ENCODE assay signal across 13 cellular contexts in the genomic region with DNA sequence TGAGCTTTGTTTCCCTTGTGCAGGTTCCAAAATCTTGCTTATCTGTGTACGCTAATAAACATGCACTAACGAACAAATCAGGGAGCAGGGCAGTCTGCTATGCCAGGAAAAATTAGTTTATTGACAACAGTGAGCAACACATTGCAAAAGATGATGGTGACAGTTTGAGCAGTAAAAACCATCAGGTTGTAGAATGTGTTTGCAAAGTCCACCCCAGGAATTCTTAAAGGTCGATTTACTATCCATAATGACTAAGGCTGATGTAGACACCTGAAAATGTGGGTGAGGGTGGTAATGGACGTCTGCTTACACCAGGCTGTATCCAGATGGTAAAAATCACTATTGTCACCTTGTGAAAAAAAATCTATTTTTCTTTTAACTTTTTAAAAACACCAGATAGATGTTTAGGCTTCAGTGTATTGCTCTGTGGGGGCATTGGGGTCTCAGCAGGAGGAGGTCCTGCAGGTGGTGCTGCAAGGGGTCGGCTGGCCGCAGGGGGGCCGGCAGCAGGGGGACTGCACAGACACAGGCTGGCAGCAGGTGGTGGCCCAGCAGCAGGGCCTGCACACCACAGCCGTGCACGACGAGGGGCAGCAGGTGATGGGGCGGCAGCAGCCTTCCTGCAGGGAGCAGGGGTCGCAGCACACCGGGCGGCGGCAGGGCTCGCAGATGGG. TPM values are rescaled to one million over a fixed set of nuclear protein-coding genes. Genes with fewer than 3 reads are reported as not detected.
"Had no signal": no experiment of that assay in that cellular context is flagged by ENCODE, and none has a peak within 500 bp of the region (broad histone marks: within the 10 kb centered on the region; RNA-seq: fewer than 3 reads in every experiment).

No MANE protein-coding gene starts in this region.

RNA-seq across cellular contexts. Expression of a gene that starts 0.5 kb away (rescaled TPM):
- total RNA-seq: activated CD4-positive, alpha-beta memory T cell treated with anti-CD3 and anti-CD28 coated beads, Interleukin-2, amount 10 ng/mL, durations not matched to agents 7 days and 5 days; activated CD4-positive, alpha-beta T cell treated with anti-CD3 and anti-CD28 coated beads for 36 hours; activated CD4-positive, alpha-beta T cell treated with anti-CD3 and anti-CD28 coated beads, Interleukin-2, amount 10 ng/mL, durations not matched to agents 7 days and 5 days; activated CD8-positive, alpha-beta memory T cell treated with anti-CD3 and anti-CD28 coated beads, Interleukin-2, amount 10 ng/mL, durations not matched to agents 7 days and 5 days; activated CD8-positive, alpha-beta T cell treated with anti-CD3 and anti-CD28 coated beads, Interleukin-2, amount 10 ng/mL, durations not matched to agents 7 days and 5 days; activated naive CD8-positive, alpha-beta T cell treated with anti-CD3 and anti-CD28 coated beads, Interleukin-2, amount 10 ng/mL, durations not matched to agents 7 days and 5 days; activated T-helper 2 cell treated with anti-CD3 and anti-CD28 coated beads, Interferon-gamma antibody, Interleukin-2, Interleukin-4, amounts not matched to agents 10 μg/mL and 5 μg/mL and 100 μg/mL, durations not matched to agents 14 hours and 24 hours and 36 hours; ascending aorta; body of pancreas; breast epithelium; cardiac septum; cerebellum had no signal
- polyA plus RNA-seq: adipose tissue had no signal

RNA-seq across cellular contexts. Expression of a gene that starts 5.2 kb away (rescaled TPM):
- total RNA-seq: activated CD4-positive, alpha-beta memory T cell treated with anti-CD3 and anti-CD28 coated beads, Interleukin-2, amount 10 ng/mL, durations not matched to agents 7 days and 5 days; activated CD4-positive, alpha-beta T cell treated with anti-CD3 and anti-CD28 coated beads for 36 hours; activated CD4-positive, alpha-beta T cell treated with anti-CD3 and anti-CD28 coated beads, Interleukin-2, amount 10 ng/mL, durations not matched to agents 7 days and 5 days; activated CD8-positive, alpha-beta memory T cell treated with anti-CD3 and anti-CD28 coated beads, Interleukin-2, amount 10 ng/mL, durations not matched to agents 7 days and 5 days; activated CD8-positive, alpha-beta T cell treated with anti-CD3 and anti-CD28 coated beads, Interleukin-2, amount 10 ng/mL, durations not matched to agents 7 days and 5 days; activated naive CD8-positive, alpha-beta T cell treated with anti-CD3 and anti-CD28 coated beads, Interleukin-2, amount 10 ng/mL, durations not matched to agents 7 days and 5 days; activated T-helper 2 cell treated with anti-CD3 and anti-CD28 coated beads, Interferon-gamma antibody, Interleukin-2, Interleukin-4, amounts not matched to agents 10 μg/mL and 5 μg/mL and 100 μg/mL, durations not matched to agents 14 hours and 24 hours and 36 hours; ascending aorta; body of pancreas; breast epithelium; cardiac septum; cerebellum had no signal
- polyA plus RNA-seq: adipose tissue had no signal

RNA-seq across cellular contexts. Expression of a gene that starts 10.1 kb away (rescaled TPM):
- total RNA-seq: activated CD4-positive, alpha-beta memory T cell treated with anti-CD3 and anti-CD28 coated beads, Interleukin-2, amount 10 ng/mL, durations not matched to agents 7 days and 5 days; activated CD4-positive, alpha-beta T cell treated with anti-CD3 and anti-CD28 coated beads for 36 hours; activated CD4-positive, alpha-beta T cell treated with anti-CD3 and anti-CD28 coated beads, Interleukin-2, amount 10 ng/mL, durations not matched to agents 7 days and 5 days; activated CD8-positive, alpha-beta memory T cell treated with anti-CD3 and anti-CD28 coated beads, Interleukin-2, amount 10 ng/mL, durations not matched to agents 7 days and 5 days; activated CD8-positive, alpha-beta T cell treated with anti-CD3 and anti-CD28 coated beads, Interleukin-2, amount 10 ng/mL, durations not matched to agents 7 days and 5 days; activated naive CD8-positive, alpha-beta T cell treated with anti-CD3 and anti-CD28 coated beads, Interleukin-2, amount 10 ng/mL, durations not matched to agents 7 days and 5 days; activated T-helper 2 cell treated with anti-CD3 and anti-CD28 coated beads, Interferon-gamma antibody, Interleukin-2, Interleukin-4, amounts not matched to agents 10 μg/mL and 5 μg/mL and 100 μg/mL, durations not matched to agents 14 hours and 24 hours and 36 hours; ascending aorta; body of pancreas; breast epithelium; cardiac septum; cerebellum had no signal
- polyA plus RNA-seq: adipose tissue had no signal

RNA-seq across cellular contexts. Expression of a gene that starts 18.0 kb away (rescaled TPM):
- total RNA-seq: activated CD4-positive, alpha-beta memory T cell treated with anti-CD3 and anti-CD28 coated beads, Interleukin-2, amount 10 ng/mL, durations not matched to agents 7 days and 5 days; activated CD4-positive, alpha-beta T cell treated with anti-CD3 and anti-CD28 coated beads for 36 hours; activated CD4-positive, alpha-beta T cell treated with anti-CD3 and anti-CD28 coated beads, Interleukin-2, amount 10 ng/mL, durations not matched to agents 7 days and 5 days; activated CD8-positive, alpha-beta memory T cell treated with anti-CD3 and anti-CD28 coated beads, Interleukin-2, amount 10 ng/mL, durations not matched to agents 7 days and 5 days; activated CD8-positive, alpha-beta T cell treated with anti-CD3 and anti-CD28 coated beads, Interleukin-2, amount 10 ng/mL, durations not matched to agents 7 days and 5 days; activated naive CD8-positive, alpha-beta T cell treated with anti-CD3 and anti-CD28 coated beads, Interleukin-2, amount 10 ng/mL, durations not matched to agents 7 days and 5 days; activated T-helper 2 cell treated with anti-CD3 and anti-CD28 coated beads, Interferon-gamma antibody, Interleukin-2, Interleukin-4, amounts not matched to agents 10 μg/mL and 5 μg/mL and 100 μg/mL, durations not matched to agents 14 hours and 24 hours and 36 hours; ascending aorta; body of pancreas; breast epithelium; cardiac septum; cerebellum had no signal
- polyA plus RNA-seq: adipose tissue had no signal

RNA-seq across cellular contexts. Expression of a gene that starts 18.8 kb away (rescaled TPM):
- total RNA-seq: activated CD4-positive, alpha-beta memory T cell treated with anti-CD3 and anti-CD28 coated beads, Interleukin-2, amount 10 ng/mL, durations not matched to agents 7 days and 5 days; activated CD4-positive, alpha-beta T cell treated with anti-CD3 and anti-CD28 coated beads for 36 hours; activated CD4-positive, alpha-beta T cell treated with anti-CD3 and anti-CD28 coated beads, Interleukin-2, amount 10 ng/mL, durations not matched to agents 7 days and 5 days; activated CD8-positive, alpha-beta memory T cell treated with anti-CD3 and anti-CD28 coated beads, Interleukin-2, amount 10 ng/mL, durations not matched to agents 7 days and 5 days; activated CD8-positive, alpha-beta T cell treated with anti-CD3 and anti-CD28 coated beads, Interleukin-2, amount 10 ng/mL, durations not matched to agents 7 days and 5 days; activated naive CD8-positive, alpha-beta T cell treated with anti-CD3 and anti-CD28 coated beads, Interleukin-2, amount 10 ng/mL, durations not matched to agents 7 days and 5 days; activated T-helper 2 cell treated with anti-CD3 and anti-CD28 coated beads, Interferon-gamma antibody, Interleukin-2, Interleukin-4, amounts not matched to agents 10 μg/mL and 5 μg/mL and 100 μg/mL, durations not matched to agents 14 hours and 24 hours and 36 hours; ascending aorta; body of pancreas; breast epithelium; cardiac septum; cerebellum had no signal
- polyA plus RNA-seq: adipose tissue had no signal
